Comparison of ENCODE assay signal across 26 cellular contexts in the genomic region with DNA sequence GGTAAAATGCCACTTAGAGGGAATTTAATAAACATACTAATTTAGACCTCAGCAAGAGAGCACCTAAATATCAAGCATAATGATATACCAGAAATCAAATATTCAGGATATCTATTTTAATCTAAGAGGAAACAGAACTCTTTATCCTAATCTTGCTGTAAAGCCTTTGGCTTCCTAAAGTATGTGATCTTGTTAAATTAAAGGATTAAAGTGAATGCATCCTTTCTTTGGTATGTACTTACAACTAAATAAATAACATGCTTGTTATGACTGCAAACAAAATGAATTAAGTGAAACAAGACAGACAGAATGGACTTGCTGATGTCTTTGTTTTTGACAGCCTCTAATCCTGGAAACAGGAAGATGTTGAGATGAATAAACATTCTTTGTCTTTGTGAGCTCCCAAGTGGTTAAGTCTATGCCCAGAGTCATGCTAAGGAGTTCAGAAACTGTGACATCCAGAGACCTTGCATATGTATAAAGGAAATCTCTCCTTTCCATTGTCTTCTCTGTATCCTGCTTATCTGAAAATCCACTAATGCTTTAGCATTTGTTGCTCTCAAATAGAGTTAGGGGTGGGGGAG.
DNase-seq lines count a peak whose midpoint lies in the region; ATAC-seq and TF ChIP-seq lines count a peak whose summit lies in the region.
"Had no signal": no experiment of that assay in that cellular context is flagged by ENCODE, and none has a peak within 500 bp of the region (broad histone marks: within the 10 kb centered on the region; RNA-seq: fewer than 3 reads in every experiment).

No MANE protein-coding gene starts in this region.

- ATAC-seq in IMR-90 (ENCODE audit: low read depth): 0 out of 2 replicates have a peak, but pooled peaks have one; percentile 17
- peak; percentile 14 for ATAC-seq in left lung
- ATAC-seq in upper lobe of right lung: no peak
- no peak for ATAC-seq in GM19023 (IDR thresholded peaks at IDR 0.05; ENCODE audit: unreplicated experiment)
- ATAC-seq: activated naive CD8-positive, alpha-beta T cell treated with anti-CD3 and anti-CD28 coated beads, Interleukin-2, amount 50 U/mL, for 24 hours; left colon; stimulated activated memory B cell treated with anti-CD40 and anti-IgM and Interleukin-4, amounts not matched to agents 10 μg/mL and 1 μg/mL and 100 μg/mL, for 72 hours had no signal

- H3K9ac ChIP-seq in IMR-90 (ENCODE audit: low read depth, low read length): no peak overlapping the region

- TF ChIP-seq POLR2A in IMR-90 (IDR thresholded peaks at IDR 0.05; ENCODE audit: low read depth, low read length): no peak

- no peaks in the 10 kb centered on the region for H3K9me1 ChIP-seq in IMR-90 (ENCODE audit: insufficient read depth, low read length)

- H3K14ac ChIP-seq in IMR-90 (replicated peaks; ENCODE audit: low read depth, low read length): no peak overlapping the region

- CTCF ChIA-PET in IMR-90 (lab: Yijun Ruan, JAX): no interaction called here

- H2AFZ ChIP-seq in IMR-90 (replicated peaks; ENCODE audit: low read length, poor library complexity): no peak overlapping the region

- POLR2A ChIA-PET in IMR-90 (lab: Charles Lee; ENCODE audit: unreplicated experiment): no interaction called here

- H3K27ac ChIP-seq in IMR-90 (ENCODE audit: insufficient read depth, low read length) (no peak overlapping the region), left lung (no peak overlapping the region), upper lobe of right lung (no peak overlapping the region)
- H3K27ac ChIP-seq: brain microvascular endothelial cell, coronary artery, prostate gland, RWPE1 had no signal

- no peaks in the 10 kb centered on the region for H3K27me3 Mint-ChIP-seq in T-helper 2 cell treated with Interferon-gamma antibody and Interleukin-4, amounts not matched to agents 5 μg/mL and 100 μg/mL, for 36 hours (ENCODE audit: low read depth)
- H3K27me3 Mint-ChIP-seq: activated CD4-positive, alpha-beta memory T cell treated with anti-CD3 and anti-CD28 coated beads for 36 hours; activated naive CD8-positive, alpha-beta T cell treated with anti-CD3 and anti-CD28 coated beads, Interleukin-2, amount 50 U/mL, for 24 hours; CD4-positive, alpha-beta T cell; stimulated activated memory B cell treated with anti-CD40 and anti-IgM and Interleukin-4, amounts not matched to agents 10 μg/mL and 1 μg/mL and 100 μg/mL, for 72 hours had no signal

- no peaks in the 10 kb centered on the region for H3K79me1 ChIP-seq in IMR-90 (ENCODE audit: low read depth in 1 of 2, low read length in 2 of 2)

- H4K5ac ChIP-seq in IMR-90 (ENCODE audit: low read depth, low read length): no peak overlapping the region

- no peak overlapping the region for H2AK9ac ChIP-seq in IMR-90 (replicated peaks; ENCODE audit: low read depth, low read length, poor library complexity)

- H3K18ac ChIP-seq in IMR-90 (ENCODE audit: low read depth, low read length): no peak overlapping the region

- H4K20me1 ChIP-seq in IMR-90 (ENCODE audit: insufficient read depth, low read length): no peaks in the 10 kb centered on the region

- no peak overlapping the region for H4K91ac ChIP-seq in IMR-90 (ENCODE audit: insufficient read depth, low read depth, low read length)

- no peaks in the 10 kb centered on the region for H3K36me3 Mint-ChIP-seq in T-helper 2 cell treated with Interferon-gamma antibody and Interleukin-4, amounts not matched to agents 5 μg/mL and 100 μg/mL, for 36 hours (ENCODE audit: low read depth)
- H3K36me3 Mint-ChIP-seq: activated CD4-positive, alpha-beta memory T cell treated with anti-CD3 and anti-CD28 coated beads for 36 hours; stimulated activated memory B cell treated with anti-CD40 and anti-IgM and Interleukin-4, amounts not matched to agents 10 μg/mL and 1 μg/mL and 100 μg/mL, for 72 hours had no signal

- no peak overlapping the region for H3K4me3 Mint-ChIP-seq in T-helper 2 cell treated with Interferon-gamma antibody and Interleukin-4, amounts not matched to agents 5 μg/mL and 100 μg/mL, for 36 hours
- H3K4me3 Mint-ChIP-seq: activated CD4-positive, alpha-beta memory T cell treated with anti-CD3 and anti-CD28 coated beads for 36 hours; activated naive CD8-positive, alpha-beta T cell treated with anti-CD3 and anti-CD28 coated beads, Interleukin-2, amount 50 U/mL, for 24 hours; CD4-positive, alpha-beta T cell; stimulated activated memory B cell treated with anti-CD40 and anti-IgM and Interleukin-4, amounts not matched to agents 10 μg/mL and 1 μg/mL and 100 μg/mL, for 72 hours had no signal

- peaks cover 7% of the 10 kb centered on the region for H3K9me3 Mint-ChIP-seq in T-helper 2 cell treated with Interferon-gamma antibody and Interleukin-4, amounts not matched to agents 5 μg/mL and 100 μg/mL, for 36 hours
- H3K9me3 Mint-ChIP-seq: activated naive CD8-positive, alpha-beta T cell treated with anti-CD3 and anti-CD28 coated beads, Interleukin-2, amount 50 U/mL, for 24 hours; stimulated activated memory B cell treated with anti-CD40 and anti-IgM and Interleukin-4, amounts not matched to agents 10 μg/mL and 1 μg/mL and 100 μg/mL, for 72 hours had no signal

- H3K9me3 ChIP-seq in IMR-90 (ENCODE audit: control insufficient read depth, insufficient read depth, low read length) (no peaks in the 10 kb centered on the region), left lung (no peaks in the 10 kb centered on the region), upper lobe of right lung (no peaks in the 10 kb centered on the region)
- H3K9me3 ChIP-seq: prostate gland had no signal

- no peak overlapping the region for H2AK5ac ChIP-seq in IMR-90 (ENCODE audit: low read depth, low read length)

- dilution Hi-C loops in IMR-90 (cut with HindIII; ENCODE audit: low sequenced_read_pairs, unreplicated experiment): no loop called here

- intact Hi-C loops in IMR-90 (cut with micrococcal nuclease): no loop called here
- intact Hi-C loops in left lung (cut with DNase I): no loop called here
- intact Hi-C loops in upper lobe of right lung (cut with DNase I): no loop called here

- no peak overlapping the region for H2BK5ac ChIP-seq in IMR-90 (ENCODE audit: low read depth, low read length, poor library complexity, severe bottlenecking)

- no peak overlapping the region for H3K23ac ChIP-seq in IMR-90 (ENCODE audit: low read depth, low read length)

- no peak overlapping the region for H2BK120ac ChIP-seq in IMR-90 (ENCODE audit: low read depth, low read length)

- H2BK15ac ChIP-seq in IMR-90 (ENCODE audit: low read depth, low read length): no peak overlapping the region

- H3K4me1 ChIP-seq in IMR-90 (ENCODE audit: control insufficient read depth, insufficient read depth, low read length): peaks cover 5% of the 10 kb centered on the region; the same call in 1 of the 2 replicates
- H3K4me1 ChIP-seq in left lung: peaks cover 4 to 12% of the 10 kb centered on the region in 2 donors
- no peaks in the 10 kb centered on the region for H3K4me1 ChIP-seq in upper lobe of right lung
- H3K4me1 ChIP-seq: prostate gland had no signal

- no TSS peak for BruUV-seq in IMR-90 (replicated peaks; lab: Mats Ljungman, UMichigan)

- in situ Hi-C loops in IMR-90 (cut with MboI; ENCODE audit: low sequenced_read_pairs): no loop called here

- no peak overlapping the region for H2BK20ac ChIP-seq in IMR-90 (ENCODE audit: low read depth, low read length)

- H3K4me1 Mint-ChIP-seq in T-helper 2 cell treated with Interferon-gamma antibody and Interleukin-4, amounts not matched to agents 5 μg/mL and 100 μg/mL, for 36 hours (ENCODE audit: low read depth): no peaks in the 10 kb centered on the region
- H3K4me1 Mint-ChIP-seq: activated naive CD8-positive, alpha-beta T cell treated with anti-CD3 and anti-CD28 coated beads, Interleukin-2, amount 50 U/mL, for 24 hours had no signal

- no peak overlapping the region for H4K8ac ChIP-seq in IMR-90 (ENCODE audit: low read depth in 2 of 2, low read length in 2 of 2)

- no peak for TF ChIP-seq RAD21 in IMR-90 (IDR thresholded peaks at IDR 0.05; ENCODE audit: low read length)

- no peak overlapping the region for H3K27ac Mint-ChIP-seq in T-helper 2 cell treated with Interferon-gamma antibody and Interleukin-4, amounts not matched to agents 5 μg/mL and 100 μg/mL, for 36 hours
- H3K27ac Mint-ChIP-seq: activated CD4-positive, alpha-beta memory T cell treated with anti-CD3 and anti-CD28 coated beads for 36 hours; activated naive CD8-positive, alpha-beta T cell treated with anti-CD3 and anti-CD28 coated beads, Interleukin-2, amount 50 U/mL, for 24 hours; CD4-positive, alpha-beta T cell; stimulated activated memory B cell treated with anti-CD40 and anti-IgM and Interleukin-4, amounts not matched to agents 10 μg/mL and 1 μg/mL and 100 μg/mL, for 72 hours had no signal

- no peak overlapping the region for H3K4me3 ChIP-seq in IMR-90 (ENCODE audit: insufficient read depth, low read depth, low read length)
- H3K4me3 ChIP-seq in left lung: no peak overlapping the region
- no peak overlapping the region for H3K4me3 ChIP-seq in upper lobe of right lung
- H3K4me3 ChIP-seq: coronary artery, prostate gland had no signal

- H3K4me2 ChIP-seq in IMR-90 (ENCODE audit: low read depth, low read length): no peak overlapping the region

- H3K27me3 ChIP-seq in IMR-90 (ENCODE audit: control insufficient read depth, insufficient read depth, low read length) (no peaks in the 10 kb centered on the region), left lung (no peaks in the 10 kb centered on the region), upper lobe of right lung (no peaks in the 10 kb centered on the region)
- H3K27me3 ChIP-seq: brain microvascular endothelial cell had no signal

- peak; percentile 3 for DNase-seq in AG08395 (ENCODE audit: low spot score)
- no peak for DNase-seq in IMR-90
- DNase-seq in amniotic epithelial cell (ENCODE audit: low read depth): peak; percentile 24
- DNase-seq in left lung: no peak
- no peak for DNase-seq in T-helper 2 cell treated with Interferon-gamma antibody and Interleukin-4, amounts not matched to agents 5 μg/mL and 100 μg/mL, for 36 hours (ENCODE audit: low spot score)
- no peak for DNase-seq in upper lobe of right lung
- DNase-seq in GM03348 (ENCODE audit: low spot score): no peak
- DNase-seq: activated CD4-positive, alpha-beta memory T cell treated with anti-CD3 and anti-CD28 coated beads for 36 hours; activated CD4-positive, CD25-positive, alpha-beta regulatory T cell; activated effector memory CD4-positive, alpha-beta T cell treated with anti-CD3 and anti-CD28 coated beads, Interleukin-2, amount 50 U/mL, for 16 hours; activated naive CD8-positive, alpha-beta T cell treated with anti-CD3 and anti-CD28 coated beads, Interleukin-2, amount 50 U/mL, for 24 hours; brain microvascular endothelial cell; CD4-positive, alpha-beta T cell; DMS 273 treated with DMSO at 0.1 percent for 48 hours; head of caudate nucleus; left colon; midbrain; NCI-H1105; NCI-H2029; stimulated activated CD4-positive, alpha-beta T cell treated with anti-CD3 and anti-CD28 coated beads, Interleukin-2, amount 100 ng/mL, for 24 hours; T1000 had no signal

- TF ChIP-seq CTCF in IMR-90 (conservative IDR thresholded peaks at IDR 0.05; ENCODE audit: low read depth, low read length): no peak
- TF ChIP-seq CTCF in left lung (IDR thresholded peaks at IDR 0.05): no peak
- no peak for TF ChIP-seq CTCF in upper lobe of right lung (IDR thresholded peaks at IDR 0.05)

- H3K36me3 ChIP-seq in IMR-90 (ENCODE audit: control insufficient read depth, insufficient read depth, low read length) (no peaks in the 10 kb centered on the region), left lung (no peaks in the 10 kb centered on the region), upper lobe of right lung (no peaks in the 10 kb centered on the region)
- H3K36me3 ChIP-seq: brain microvascular endothelial cell, prostate gland had no signal

- no peak overlapping the region for H3K4ac ChIP-seq in IMR-90 (ENCODE audit: low read depth, low read length)

- no peak overlapping the region for H3K56ac ChIP-seq in IMR-90 (ENCODE audit: extremely low read depth, insufficient read depth, low read length)

Comparison
In these comparisons a context has a peak if more than half of its experiments do, and no peak if none do; other contexts are left out.
1. DNase-seq: peak in AG08395 (single experiment) and amniotic epithelial cell (single experiment); none in IMR-90 (single experiment), left lung (0 of 2), T-helper 2 cell treated with Interferon-gamma antibody and Interleukin-4, amounts not matched to agents 5 μg/mL and 100 μg/mL, for 36 hours (single experiment), upper lobe of right lung (single experiment) and GM03348 (single experiment).
2. ATAC-seq: peak in IMR-90 (single experiment) and left lung (single experiment); none in upper lobe of right lung (single experiment) and GM19023 (single experiment).